Comparison of ENCODE assay signal across 22 cellular contexts in the genomic region with DNA sequence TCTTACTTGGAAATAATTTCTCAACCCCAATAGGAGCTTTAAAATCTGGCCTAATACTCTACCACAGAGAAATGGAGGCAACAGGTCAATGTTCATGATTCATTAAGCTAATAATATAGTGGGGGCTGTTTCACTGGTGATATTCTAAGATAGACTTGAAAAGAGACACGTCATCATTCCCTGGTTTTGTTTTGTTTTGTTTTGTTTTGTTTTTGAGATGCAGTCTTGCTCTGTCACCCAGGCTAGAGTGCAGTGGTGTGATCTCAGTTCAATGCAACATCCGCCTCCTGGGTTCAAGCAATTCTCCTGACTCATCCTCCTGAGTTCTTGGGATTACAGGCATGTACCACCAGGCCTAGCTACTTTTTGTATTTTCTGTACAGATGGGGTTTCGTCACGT. TPM values are rescaled to one million over a fixed set of nuclear protein-coding genes. Genes with fewer than 3 reads are reported as not detected.
DNase-seq lines count a peak whose midpoint lies in the region; ATAC-seq, FAIRE-seq and TF ChIP-seq lines count a peak whose summit lies in the region.
"Had no signal": no experiment of that assay in that cellular context is flagged by ENCODE, and none has a peak within 500 bp of the region (broad histone marks: within the 10 kb centered on the region; RNA-seq: fewer than 3 reads in every experiment).

No MANE protein-coding gene starts in this region.

- H4K5ac ChIP-seq in IMR-90 (ENCODE audit: low read depth, low read length) = no peak overlapping the region

- dilution Hi-C loops in IMR-90 (cut with HindIII; ENCODE audit: low sequenced_read_pairs, unreplicated experiment) = no loop called here

- H3K79me2 ChIP-seq in K562 (ENCODE audit: control insufficient read depth, insufficient read depth, low read length) = no peaks in the 10 kb centered on the region
- H3K79me2 ChIP-seq: parathyroid adenoma had no signal

- BruUV-seq in IMR-90 (replicated peaks; lab: Mats Ljungman, UMichigan) (no TSS peak), K562 (replicated peaks; lab: Mats Ljungman, UMichigan) (no TSS peak)

- H3K4me2 ChIP-seq in IMR-90 (ENCODE audit: low read depth, low read length) = no peak overlapping the region
- H3K4me2 ChIP-seq in K562 (ENCODE audit: insufficient read depth, low read length) = no peak overlapping the region

- no peak overlapping the region for H2AK9ac ChIP-seq in IMR-90 (replicated peaks; ENCODE audit: low read depth, low read length, poor library complexity)

- H3K4me1 ChIP-seq in IMR-90 (ENCODE audit: control insufficient read depth, insufficient read depth, low read length) (peaks cover 1% of the 10 kb centered on the region; the same call in 1 of the 2 replicates), K562 (replicated peaks in 1 of 2; ENCODE audit: control insufficient read depth in 2 of 2, insufficient read depth in 2 of 2, low read length in 2 of 2) (peaks cover 3 to 4% of the 10 kb centered on the region in 2 experiments; a peak in 2 of 5 replicates)
- H3K4me1 ChIP-seq: SJSA1 had no signal

- H2AK5ac ChIP-seq in IMR-90 (ENCODE audit: low read depth, low read length) = no peak overlapping the region

- CTCF ChIA-PET in IMR-90 (lab: Yijun Ruan, JAX) = no interaction called here
- CTCF ChIA-PET in K562 (lab: Yijun Ruan, JAX; ENCODE audit: low intra/inter-chr PET ratio) = no interaction called here

- H3K18ac ChIP-seq in IMR-90 (ENCODE audit: low read depth, low read length) = no peak overlapping the region

- H3K9ac ChIP-seq in IMR-90 (ENCODE audit: low read depth, low read length) (no peak overlapping the region), K562 (ENCODE audit: insufficient read depth in 1 of 2, low read depth in 2 of 2, low read length in 2 of 2) (no peak overlapping the region)
- H3K9ac ChIP-seq: parathyroid adenoma had no signal

- FAIRE-seq in GM12892 (lab: Jason Lieb, UNC) (peak; percentile 53), K562 (lab: Jason Lieb, UNC) (no peak)
- FAIRE-seq: D721Med, endothelial cell of umbilical vein, RCC 7860 had no signal

- POLR2A ChIA-PET in IMR-90 (lab: Charles Lee; ENCODE audit: unreplicated experiment) (no interaction called here), K562 (lab: Yijun Ruan, JAX) (interaction anchor here (0.6 to 1.0 kb wide), 2 partner anchors 9 to 13 kb away, joined by 3 read pairs; no protein-coding TSS in a partner anchor)

- no peaks in the 10 kb centered on the region for H3K27me3 ChIP-seq in IMR-90 (ENCODE audit: control insufficient read depth, insufficient read depth, low read length)
- no peaks in the 10 kb centered on the region for H3K27me3 ChIP-seq in K562 (ENCODE audit: control insufficient read depth in 2 of 2, insufficient read depth in 2 of 2, low read length in 2 of 2)
- H3K27me3 ChIP-seq: dorsolateral prefrontal cortex, sigmoid colon, SJSA1 had no signal

- no peak overlapping the region for H3K4me3 ChIP-seq in IMR-90 (ENCODE audit: insufficient read depth, low read depth, low read length)
- no peak overlapping the region for H3K4me3 ChIP-seq in K562
- H3K4me3 ChIP-seq: dorsolateral prefrontal cortex, sigmoid colon, SJSA1 had no signal

- H4K91ac ChIP-seq in IMR-90 (ENCODE audit: insufficient read depth, low read depth, low read length) = no peak overlapping the region

- no peak overlapping the region for H2BK20ac ChIP-seq in IMR-90 (ENCODE audit: low read depth, low read length)

- no peak overlapping the region for H2AFZ ChIP-seq in IMR-90 (replicated peaks; ENCODE audit: low read length, poor library complexity)
- H2AFZ ChIP-seq in K562 (ENCODE audit: low read depth, low read length) = no peak overlapping the region; the same call in 1 of the 2 replicates
- H2AFZ ChIP-seq: parathyroid adenoma had no signal

- H3K27ac ChIP-seq in IMR-90 (ENCODE audit: insufficient read depth, low read length) = no peak overlapping the region
- H3K27ac ChIP-seq in K562 (ENCODE audit: extremely low read depth, low read depth, low read length) = no peak overlapping the region
- H3K27ac ChIP-seq: dorsolateral prefrontal cortex, parathyroid adenoma, sigmoid colon, SJSA1 had no signal

- H3K79me1 ChIP-seq in IMR-90 (ENCODE audit: low read depth in 1 of 2, low read length in 2 of 2) = no peaks in the 10 kb centered on the region

- H2BK5ac ChIP-seq in IMR-90 (ENCODE audit: low read depth, low read length, poor library complexity, severe bottlenecking) = no peak overlapping the region

- in situ Hi-C loops in IMR-90 (cut with MboI; ENCODE audit: low sequenced_read_pairs) (no loop called here), K562 (cut with MboI) (no loop called here)

- TF ChIP-seq POLR2A in GM12892 (IDR thresholded peaks at IDR 0.05; ENCODE audit: low read depth, low read length) (no peak), IMR-90 (IDR thresholded peaks at IDR 0.05; ENCODE audit: low read depth, low read length) (no peak), K562 (conservative IDR thresholded peaks at IDR 0.05) (no peak)

- H3K36me3 ChIP-seq in IMR-90 (ENCODE audit: control insufficient read depth, insufficient read depth, low read length) = no peaks in the 10 kb centered on the region
- no peaks in the 10 kb centered on the region for H3K36me3 ChIP-seq in K562 (ENCODE audit: control insufficient read depth, insufficient read depth, low read length)
- H3K36me3 ChIP-seq: sigmoid colon, SJSA1 had no signal

- H2BK15ac ChIP-seq in IMR-90 (ENCODE audit: low read depth, low read length) = no peak overlapping the region

- H4K20me1 ChIP-seq in IMR-90 (ENCODE audit: insufficient read depth, low read length) = no peaks in the 10 kb centered on the region
- no peaks in the 10 kb centered on the region for H4K20me1 ChIP-seq in K562 (replicated peaks; ENCODE audit: control insufficient read depth, insufficient read depth, low read length)

- H3K9me1 ChIP-seq in IMR-90 (ENCODE audit: insufficient read depth, low read length) = no peaks in the 10 kb centered on the region; the same call in 1 of the 2 replicates
- H3K9me1 ChIP-seq in K562 (ENCODE audit: control insufficient read depth, insufficient read depth, low read length) = no peaks in the 10 kb centered on the region

- no peak overlapping the region for H3K4ac ChIP-seq in IMR-90 (ENCODE audit: low read depth, low read length)

- H3K14ac ChIP-seq in IMR-90 (replicated peaks; ENCODE audit: low read depth, low read length) = no peak overlapping the region

- H3K9me3 ChIP-seq in IMR-90 (ENCODE audit: control insufficient read depth, insufficient read depth, low read length) (no peaks in the 10 kb centered on the region), K562 (replicated peaks; ENCODE audit: control insufficient read depth, insufficient read depth, low read depth, low read length) (no peaks in the 10 kb centered on the region)
- H3K9me3 ChIP-seq: sigmoid colon, SJSA1 had no signal

- no peak overlapping the region for H4K8ac ChIP-seq in IMR-90 (ENCODE audit: low read depth in 2 of 2, low read length in 2 of 2)

- no peak overlapping the region for H3K56ac ChIP-seq in IMR-90 (ENCODE audit: extremely low read depth, insufficient read depth, low read length)

- intact Hi-C loops in IMR-90 (cut with micrococcal nuclease) (no loop called here), K562 (cut with micrococcal nuclease) (no loop called here)

- no peak overlapping the region for H3K23ac ChIP-seq in IMR-90 (ENCODE audit: low read depth, low read length)

- no peak for TF ChIP-seq RAD21 in IMR-90 (IDR thresholded peaks at IDR 0.05; ENCODE audit: low read length)
- no peak for TF ChIP-seq RAD21 in K562 (CRISPR knock-in tag; conservative IDR thresholded peaks at IDR 0.05 in 1 of 2, IDR thresholded peaks at IDR 0.05 in 1 of 2)

- no peak for TF ChIP-seq EP300 in K562 (IDR thresholded peaks at IDR 0.05; ENCODE audit: low read length)

- H2BK120ac ChIP-seq in IMR-90 (ENCODE audit: low read depth, low read length) = no peak overlapping the region

- no peak for ATAC-seq in IMR-90 (ENCODE audit: low read depth)
- no peak for ATAC-seq in K562
- ATAC-seq in GM21786 (IDR thresholded peaks at IDR 0.05; ENCODE audit: unreplicated experiment) = no peak
- ATAC-seq in GM21526 (IDR thresholded peaks at IDR 0.05; ENCODE audit: low FRiP score, unreplicated experiment) = no peak
- ATAC-seq: left ventricle myocardium superior had no signal

- WGBS in IMR-90 (ENCODE audit: extremely low coverage in 2 of 2, insufficient read length in 1 of 2), 2 experiments = no CpG with 5 or more reads among the region's 4 CpGs
- 81% methylated on average over 4 of the region's 4 CpGs for WGBS in K562 (ENCODE audit: insufficient coverage, low coverage, missing lambda C conversion rate)

- TF ChIP-seq CTCF in IMR-90 (conservative IDR thresholded peaks at IDR 0.05; ENCODE audit: low read depth, low read length) (no peak), K562 (IDR thresholded peaks at IDR 0.05 in 2 of 3, conservative IDR thresholded peaks at IDR 0.05 in 1 of 3; ENCODE audit: insufficient read depth in 2 of 3, low read depth in 1 of 3, low read length in 3 of 3) (no peak)

- DNase-seq in GM12892 (ENCODE audit: insufficient read length) (no peak), IMR-90 (peak; percentile 18), K562 (ENCODE audit: extremely low read depth in 1 of 4, low spot score in 3 of 4) (no peak), hepatic stellate cell (ENCODE audit: low spot score) (peak; percentile 14), NCI-H1092 treated with DMSO at 0.1 percent for 48 hours (lab: John Stamatoyannopoulos, UW) (no peak)
- DNase-seq in stimulated activated CD4-positive, alpha-beta T cell treated with anti-CD3 and anti-CD28 coated beads, Interleukin-2, amount 100 ng/mL, for 24 hours = no peak
- DNase-seq: activated CD4-positive, alpha-beta T cell treated with anti-CD3 and anti-CD28 coated beads for 48 hours; caudate nucleus; dorsolateral prefrontal cortex; hippocampal formation; left ventricle myocardium superior; NCI-H1436; NCI-H510A treated with DMSO at 0.1 percent for 48 hours; sigmoid colon; T-helper 1 cell had no signal

RNA-seq across cellular contexts. Expression of a gene that starts 37.5 kb away (rescaled TPM):
- 10.5 TPM for polyA plus RNA-seq in GM12892 (2012; ENCODE audit: missing spikeins)
- total RNA-seq in IMR-90 (2012; rRNA removed) = 8.2 and 13.6 TPM in 2 replicates
- 10.6 and 11.2 TPM in 2 replicates for polyA plus RNA-seq in IMR-90 (2012; rRNA removed)
- polyA plus RNA-seq in IMR-90 (2012; cell fraction: cytosol; rRNA removed) = 1.0 and 1.9 TPM in 2 replicates
- polyA plus RNA-seq in IMR-90 (2012; cell fraction: nucleus; rRNA removed; ENCODE audit: low replicate concordance) = 5.8 and 43.5 TPM in 2 replicates
- 26.1 and 163 TPM in 2 replicates for total RNA-seq in K562 (2011; cell fraction: chromatin; rRNA removed; ENCODE audit: low replicate concordance)
- total RNA-seq in K562 (2011; cell fraction: nucleolus; rRNA removed) = 8.8 and 15.8 TPM in 2 replicates
- 38.1 and 53.0 TPM in 2 replicates for total RNA-seq in K562 (2011; cell fraction: nucleoplasm; rRNA removed)
- 6.3 and 7.6 TPM in 2 replicates for total RNA-seq in K562 (2014; rRNA removed)
- 16.3 and 17.9 TPM in 2 replicates for total RNA-seq in K562 (2014; rRNA removed; fragmentation: Illumina TruSeq; extraction: Trizol)
- 20.1 and 21.6 TPM in 2 replicates for total RNA-seq in K562 (2015; rRNA removed; fragmentation: Illumina TruSeq; extraction: Trizol)
- total RNA-seq in K562 (2021) = 23.1 and 23.8 TPM in 2 replicates
- 27.1 and 27.9 TPM in 2 replicates for polyA plus RNA-seq in K562 (2011; rRNA removed)
- polyA plus RNA-seq in K562 (2011; cell fraction: cytosol; rRNA removed) = 16.0 and 30.7 TPM in 2 replicates
- polyA plus RNA-seq in K562 (2011; cell fraction: nucleus; rRNA removed) = 61.3 and 78.0 TPM in 2 replicates
- 13.2 and 16.3 TPM in 2 replicates for polyA plus RNA-seq in K562 (2012)
- polyA plus RNA-seq in K562 (2014; fragmentation: Illumina TruSeq; extraction: Trizol) = 24.5 and 26.8 TPM in 2 replicates
- polyA plus RNA-seq in K562 (2014; fragmentation: Nextera tagmentation; extraction: Ambion mirVana) = 1 to 10 TPM; 2.5 to 4.0 TPM
- polyA plus RNA-seq in K562 (2014; rRNA removed) = 10.9 and 12.1 TPM in 2 replicates
- polyA minus RNA-seq in K562 (2011; rRNA and poly(A)+ RNA removed) = 80.6 and 96.0 TPM in 2 replicates
- 15.1 and 17.0 TPM in 2 replicates for polyA minus RNA-seq in K562 (2011; cell fraction: cytosol; rRNA and poly(A)+ RNA removed)
- polyA minus RNA-seq in K562 (2011; cell fraction: nucleus; rRNA and poly(A)+ RNA removed) = 52.2 and 93.1 TPM in 2 replicates

Comparison
In these comparisons a context has a peak if more than half of its experiments do, and no peak if none do; other contexts are left out.
1. DNase-seq: peak in IMR-90 (single experiment) and hepatic stellate cell (single experiment); none in GM12892 (single experiment), K562 (0 of 4), stimulated activated CD4-positive, alpha-beta T cell treated with anti-CD3 and anti-CD28 coated beads, Interleukin-2, amount 100 ng/mL, for 24 hours (0 of 2) and NCI-H1092 treated with DMSO at 0.1 percent for 48 hours (single experiment).